10 cellular contexts compared by ENCODE assay signal in the genomic region with DNA sequence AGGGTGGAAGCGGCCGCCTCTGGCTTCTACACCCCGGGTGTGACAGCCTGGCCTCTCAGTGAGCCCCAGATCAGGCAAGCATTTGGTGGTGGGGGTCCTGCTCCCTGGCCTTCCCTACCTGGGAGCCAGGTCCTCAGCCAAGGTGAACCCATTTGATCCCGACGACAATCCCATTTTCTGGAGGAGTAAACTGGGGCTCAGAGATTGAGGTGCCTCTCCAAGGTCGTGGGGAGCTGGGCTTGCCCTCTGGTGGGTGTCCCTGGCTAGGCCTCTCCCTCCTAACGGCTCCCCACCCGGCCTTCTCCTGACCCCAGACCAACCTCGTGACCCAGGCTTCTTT. TPM values are rescaled to one million over a fixed set of nuclear protein-coding genes. Genes with fewer than 3 reads are reported as not detected.
DNase-seq lines count a peak whose midpoint lies in the region; ATAC-seq and TF ChIP-seq lines count a peak whose summit lies in the region.
"Had no signal": no experiment of that assay in that cellular context is flagged by ENCODE, and none has a peak within 500 bp of the region (broad histone marks: within the 10 kb centered on the region; RNA-seq: fewer than 3 reads in every experiment).

No MANE protein-coding gene starts in this region.

- H3K27ac ChIP-seq in fibroblast of lung (ENCODE audit: insufficient read depth, low read length), result no peak overlapping the region

- H3K4me3 ChIP-seq in GM08714 (ENCODE audit: low read length) (peak overlapping the region; percentile 25; the same call in 1 of the 2 replicates), NT2/D1 (ENCODE audit: insufficient read length, low read depth) (peak overlapping the region; percentile 12), fibroblast of lung (replicated peaks in 1 of 4; ENCODE audit: control extremely low read depth in 1 of 4, insufficient read depth in 1 of 4, low read depth in 3 of 4, low read length in 4 of 4) (peak overlapping the region in 1 of 4 experiments; percentile 49), retinal pigment epithelial cell (ENCODE audit: low read length) (peak overlapping the region; percentile 39)

- H3K4me1 Mint-ChIP-seq in endothelial cell (ENCODE audit: unreplicated experiment), result no peaks in the 10 kb centered on the region

- DNase-seq in NT2/D1 (ENCODE audit: low read depth, low spot score) (no peak), fibroblast of lung (ENCODE audit: low read depth in 2 of 2) (no peak), retinal pigment epithelial cell (ENCODE audit: low read depth) (no peak), GOT3 (lab: John Stamatoyannopoulos, UW) (no peak), AML-193 (lab: John Stamatoyannopoulos, UW) (no peak), endothelial cell (ENCODE audit: low spot score) (no peak)
- DNase-seq: NCI-H524 treated with DMSO at 0.1 percent for 48 hours had no signal

- no peaks in the 10 kb centered on the region for H3K9me3 Mint-ChIP-seq in endothelial cell (ENCODE audit: unreplicated experiment)

- H3K9me3 ChIP-seq in NT2/D1 (ENCODE audit: insufficient read depth, low read length), result no peaks in the 10 kb centered on the region
- no peaks in the 10 kb centered on the region for H3K9me3 ChIP-seq in fibroblast of lung (ENCODE audit: control insufficient read depth, insufficient read depth, low read depth, low read length)

- peaks cover 9% of the 10 kb centered on the region for H3K27me3 Mint-ChIP-seq in endothelial cell (ENCODE audit: unreplicated experiment)

- H3K4me1 ChIP-seq in NT2/D1 (ENCODE audit: insufficient read depth, insufficient read length) (peaks cover 32% of the 10 kb centered on the region), fibroblast of lung (ENCODE audit: control insufficient read depth, extremely low read depth, insufficient read depth, low read length) (peaks cover 4% of the 10 kb centered on the region)

- H3K79me2 ChIP-seq in fibroblast of lung (ENCODE audit: control insufficient read depth, insufficient read depth, low read length), result no peaks in the 10 kb centered on the region

- H3K9ac ChIP-seq in NT2/D1 (ENCODE audit: insufficient read length, low read depth) (peak overlapping the region; percentile 67), fibroblast of lung (ENCODE audit: insufficient read depth, low read length) (no peak overlapping the region)

- H3K4me2 ChIP-seq in fibroblast of lung (ENCODE audit: extremely low read depth, insufficient read depth, low read length), result peak overlapping the region; percentile 65

- TF ChIP-seq CTCF in fibroblast of lung (conservative IDR thresholded peaks at IDR 0.05 in 1 of 2, IDR thresholded peaks at IDR 0.05 in 1 of 2; ENCODE audit: low read depth in 1 of 2, low read length in 2 of 2) (no peak), retinal pigment epithelial cell (conservative IDR thresholded peaks at IDR 0.05; ENCODE audit: low read depth, low read length) (no peak), endothelial cell (IDR thresholded peaks at IDR 0.05; ENCODE audit: unreplicated experiment) (no peak)

- no peaks in the 10 kb centered on the region for H4K20me1 ChIP-seq in fibroblast of lung (ENCODE audit: control insufficient read depth, extremely low read depth, insufficient read depth, low read length)

- no peak overlapping the region for H3K4me3 Mint-ChIP-seq in endothelial cell (ENCODE audit: unreplicated experiment)

- H3K36me3 Mint-ChIP-seq in endothelial cell (ENCODE audit: low read depth, unreplicated experiment), result no peaks in the 10 kb centered on the region

- peaks cover 2% of the 10 kb centered on the region for H3K27me3 ChIP-seq in NT2/D1 (ENCODE audit: insufficient read depth, insufficient read length)
- H3K27me3 ChIP-seq in fibroblast of lung (ENCODE audit: control insufficient read depth, insufficient read depth, low read length), result no peaks in the 10 kb centered on the region

- no peak overlapping the region for H3K27ac Mint-ChIP-seq in endothelial cell (ENCODE audit: unreplicated experiment)

- H2AFZ ChIP-seq in fibroblast of lung (ENCODE audit: low read length), result peak overlapping the region; percentile 18

- ATAC-seq in HG02970 (IDR thresholded peaks at IDR 0.05; ENCODE audit: low FRiP score, unreplicated experiment), result no peak

- H3K36me3 ChIP-seq in NT2/D1 (ENCODE audit: insufficient read depth, insufficient read length, low read length) (no peaks in the 10 kb centered on the region), fibroblast of lung (ENCODE audit: control insufficient read depth, insufficient read depth, low read length) (no peaks in the 10 kb centered on the region)

RNA-seq across cellular contexts. Expression of a gene that starts 2.7 kb away (rescaled TPM):
- total RNA-seq in fibroblast of lung, result 0.26 and 0.50 TPM in 2 replicates
- polyA plus RNA-seq in fibroblast of lung, result 0.18 and 0.39 TPM in 2 replicates
- polyA plus RNA-seq in fibroblast of lung (2012), result 0.16 and 0.51 TPM in 2 replicates
- not detected in 2 replicates for polyA minus RNA-seq in fibroblast of lung (ENCODE audit: low replicate concordance)
- not detected for total RNA-seq in endothelial cell (ENCODE audit: unreplicated experiment)

RNA-seq across cellular contexts. Expression of a gene that starts 7.8 kb away (rescaled TPM):
- total RNA-seq in fibroblast of lung, result not detected in 2 replicates
- not detected in 2 replicates for polyA plus RNA-seq in fibroblast of lung
- polyA plus RNA-seq in fibroblast of lung (2012), result not detected in 2 replicates
- polyA minus RNA-seq in fibroblast of lung (ENCODE audit: low replicate concordance), result not detected in 2 replicates
- not detected for total RNA-seq in endothelial cell (ENCODE audit: unreplicated experiment)
- total RNA-seq: frontal cortex had no signal

RNA-seq across cellular contexts. Expression of a gene that starts 31.4 kb away (rescaled TPM):
- total RNA-seq in fibroblast of lung, result 102 and 139 TPM in 2 replicates
- 31.6 and 71.5 TPM in 2 replicates for polyA plus RNA-seq in fibroblast of lung
- polyA plus RNA-seq in fibroblast of lung (2012), result 38.4 and 86.3 TPM in 2 replicates
- 91.2 and 178 TPM in 2 replicates for polyA minus RNA-seq in fibroblast of lung (ENCODE audit: low replicate concordance)
- 163 TPM for total RNA-seq in endothelial cell (ENCODE audit: unreplicated experiment)

RNA-seq across cellular contexts. Expression of a gene that starts 34.5 kb away (rescaled TPM):
- 66.8 and 98.3 TPM in 2 replicates for total RNA-seq in fibroblast of lung
- polyA plus RNA-seq in fibroblast of lung, result 44.8 and 53.1 TPM in 2 replicates
- 52.4 and 59.6 TPM in 2 replicates for polyA plus RNA-seq in fibroblast of lung (2012)
- polyA minus RNA-seq in fibroblast of lung (ENCODE audit: low replicate concordance), result 258 and 297 TPM in 2 replicates
- total RNA-seq in endothelial cell (ENCODE audit: unreplicated experiment), result 187 TPM
